ENCODE assay signal across 1 cellular context in genomic region chr22:37817705-37818311, GRCh38.
TF ChIP-seq lines count a peak whose summit lies in the region.

No MANE protein-coding gene starts in this region.

TF ChIP-seq in HepG2, 621 proteins besides CTCF, POLR2A, EP300 and RAD21 (continued from another document and continues in another):
- TF ChIP-seq ZNF646 (CRISPR knock-in tag; IDR thresholded peaks at IDR 0.05) (peak; percentile 39; the same call in 1 of the 2 replicates), ZNF883 (CRISPR knock-in tag; IDR thresholded peaks at IDR 0.05; ENCODE audit: not compliant biosample characterization) (no peak), TCF7 (IDR thresholded peaks at IDR 0.05; ENCODE audit: low read depth) (0 out of 2 replicates have a peak, but pooled peaks have one; percentile 16), ZFP36L1 (CRISPR knock-in tag; IDR thresholded peaks at IDR 0.05) (0 out of 2 replicates have a peak, but pooled peaks have one; percentile 60), CHD4 (IDR thresholded peaks at IDR 0.05; ENCODE audit: borderline replicate concordance, low read length) (no peak), ZC3H13 (CRISPR knock-in tag; IDR thresholded peaks at IDR 0.05) (0 out of 2 replicates have a peak, but pooled peaks have one; percentile 34), ZNF251 (CRISPR knock-in tag; IDR thresholded peaks at IDR 0.05) (no peak), FOXP4 (CRISPR knock-in tag; IDR thresholded peaks at IDR 0.05) (peak; percentile 65), BHLHE40 (IDR thresholded peaks at IDR 0.05; ENCODE audit: low read length) (no peak), BRD4 (CRISPR knock-in tag; IDR thresholded peaks at IDR 0.05) (0 out of 2 replicates have a peak, but pooled peaks have one; percentile 31), ZKSCAN5 (CRISPR knock-in tag; IDR thresholded peaks at IDR 0.05) (no peak), SCMH1 (CRISPR knock-in tag; IDR thresholded peaks at IDR 0.05; ENCODE audit: borderline replicate concordance) (no peak), ZNF280B (CRISPR knock-in tag; IDR thresholded peaks at IDR 0.05; ENCODE audit: borderline replicate concordance) (no peak), GATAD1 (CRISPR knock-in tag; IDR thresholded peaks at IDR 0.05) (peak; percentile 69), GATAD2A (CRISPR knock-in tag; IDR thresholded peaks at IDR 0.05) (peak; percentile 83), SATB2 (CRISPR knock-in tag; IDR thresholded peaks at IDR 0.05) (no peak), ZNF441 (CRISPR knock-in tag; IDR thresholded peaks at IDR 0.05; ENCODE audit: borderline replicate concordance) (peak; percentile 41; the same call in 1 of the 2 replicates), HIC2 (CRISPR knock-in tag; IDR thresholded peaks at IDR 0.05; ENCODE audit: low read depth) (peak; percentile 89), JDP2 (CRISPR knock-in tag; IDR thresholded peaks at IDR 0.05; ENCODE audit: borderline replicate concordance) (no peak), EED (CRISPR knock-in tag; IDR thresholded peaks at IDR 0.05) (no peak), ZFYVE20 (CRISPR knock-in tag; IDR thresholded peaks at IDR 0.05; ENCODE audit: borderline replicate concordance, low read depth) (no peak), AGO2 (optimal IDR thresholded peaks at IDR 0.05; ENCODE audit: low read depth, low read length) (peak; percentile 84), ARNTL (CRISPR knock-in tag; IDR thresholded peaks at IDR 0.05) (no peak), KMT2A (CRISPR knock-in tag; IDR thresholded peaks at IDR 0.05) (peak; percentile 73; the same call in 1 of the 2 replicates), ZNF773 (CRISPR knock-in tag; IDR thresholded peaks at IDR 0.05; ENCODE audit: borderline replicate concordance) (peak; percentile 64; the same call in 1 of the 2 replicates), MTERF4 (CRISPR knock-in tag; IDR thresholded peaks at IDR 0.05) (peak; percentile 59; the same call in 1 of the 2 replicates), KDM5A (IDR thresholded peaks at IDR 0.05; ENCODE audit: borderline replicate concordance, low read length) (peak; percentile 41; the same call in 1 of the 2 replicates), ONECUT2 (CRISPR knock-in tag; IDR thresholded peaks at IDR 0.05) (no peak), HOXD1 (CRISPR knock-in tag; IDR thresholded peaks at IDR 0.05) (peak; percentile 86), E2F1 (CRISPR knock-in tag; IDR thresholded peaks at IDR 0.05) (no peak), ZSCAN5A (CRISPR knock-in tag; IDR thresholded peaks at IDR 0.05; ENCODE audit: borderline replicate concordance) (0 out of 2 replicates have a peak, but pooled peaks have one; percentile 31), ZNF674 (CRISPR knock-in tag; IDR thresholded peaks at IDR 0.05; ENCODE audit: low read depth) (no peak), AHDC1 (CRISPR knock-in tag; IDR thresholded peaks at IDR 0.05; ENCODE audit: borderline replicate concordance) (peak; percentile 38; the same call in 1 of the 2 replicates), CHD2 (IDR thresholded peaks at IDR 0.05; ENCODE audit: low read depth, low read length) (no peak), TFDP2 (CRISPR knock-in tag; IDR thresholded peaks at IDR 0.05) (no peak), ETV6 (CRISPR knock-in tag; conservative IDR thresholded peaks at IDR 0.05) (no peak; the same call in 1 of the 2 replicates)
